In the genomic region with DNA sequence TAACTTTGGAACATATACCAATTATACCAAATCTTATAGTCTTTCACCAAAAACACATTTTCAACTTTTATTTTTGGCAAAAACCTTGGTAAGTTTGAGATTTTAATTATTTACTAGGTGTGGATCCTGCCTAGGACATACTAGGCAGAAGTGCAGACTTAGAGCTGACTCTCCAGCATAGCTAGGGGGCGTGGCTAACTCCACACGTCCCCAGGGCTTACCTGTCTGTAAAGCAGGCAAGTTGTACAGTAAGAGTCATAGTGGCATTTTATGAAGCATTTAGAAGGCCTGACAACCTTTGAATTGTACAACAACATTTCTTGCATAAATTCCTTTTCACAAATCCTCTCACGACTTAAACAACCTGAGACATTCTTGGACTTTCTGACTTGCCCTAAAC, we compare ENCODE assay signal across 23 cellular contexts. TPM values are rescaled to one million over a fixed set of nuclear protein-coding genes. Genes with fewer than 3 reads are reported as not detected.
DNase-seq lines count a peak whose midpoint lies in the region; ATAC-seq and TF ChIP-seq lines count a peak whose summit lies in the region.
"Had no signal": no experiment of that assay in that cellular context is flagged by ENCODE, and none has a peak within 500 bp of the region (broad histone marks: within the 10 kb centered on the region; RNA-seq: fewer than 3 reads in every experiment).

No MANE protein-coding gene starts in this region.

- no peaks in the 10 kb centered on the region for H3K9me2 ChIP-seq in Karpas-422 (replicated peaks; ENCODE audit: insufficient read depth, low read length)

- no peak overlapping the region for H2AFZ ChIP-seq in Karpas-422 (ENCODE audit: low read length)
- H2AFZ ChIP-seq: GM23248 had no signal

- H3K4me1 ChIP-seq in Karpas-422 (ENCODE audit: low read length) (peaks cover 5% of the 10 kb centered on the region), RWPE2 (ENCODE audit: insufficient read depth, poor library complexity, severe bottlenecking) (no peaks in the 10 kb centered on the region)
- H3K4me1 ChIP-seq: A549; BE2C; BLaER1 treated with 17β-estradiol and CSF1 and Interleukin-3, amounts not matched to agents 10 nM and 100 nM had no signal

- intact Hi-C loops in left ventricle myocardium superior (cut with micrococcal nuclease) = no loop called here

- ATAC-seq in RWPE2 (ENCODE audit: low read depth) (0 out of 3 replicates have a peak, but pooled peaks have one; percentile 46), left ventricle myocardium superior (no peak), HG02571 (IDR thresholded peaks at IDR 0.05; ENCODE audit: unreplicated experiment) (no peak), omental fat pad (ENCODE audit: low FRiP score) (no peak)
- ATAC-seq: A549, GM12878 had no signal

- H3K9me3 ChIP-seq in Karpas-422 (ENCODE audit: low read length) = no peaks in the 10 kb centered on the region
- no peaks in the 10 kb centered on the region for H3K9me3 ChIP-seq in RWPE2 (ENCODE audit: severe bottlenecking)
- H3K9me3 ChIP-seq: A549, BE2C had no signal

- H4K20me1 ChIP-seq in Karpas-422 (ENCODE audit: insufficient read depth, low read depth, low read length) = no peaks in the 10 kb centered on the region
- H4K20me1 ChIP-seq: BLaER1 treated with 17β-estradiol and CSF1 and Interleukin-3, amounts not matched to agents 10 nM and 100 nM had no signal

- H3K4me2 ChIP-seq in Karpas-422 (ENCODE audit: low read depth, low read length, poor library complexity, severe bottlenecking) = no peak overlapping the region
- H3K4me2 ChIP-seq: A549; BLaER1 treated with 17β-estradiol and CSF1 and Interleukin-3, amounts not matched to agents 10 nM and 100 nM had no signal

- H3K4me3 ChIP-seq in Karpas-422 (ENCODE audit: low read length) (no peak overlapping the region), RWPE2 (ENCODE audit: severe bottlenecking) (no peak overlapping the region), epithelial cell of esophagus (ENCODE audit: low read length) (no peak overlapping the region)
- H3K4me3 ChIP-seq: A549; BLaER1 treated with 17β-estradiol and CSF1 and Interleukin-3, amounts not matched to agents 10 nM and 100 nM; GM12878; GM23248 had no signal

- no peak overlapping the region for H3K9ac ChIP-seq in Karpas-422 (ENCODE audit: low read length)
- H3K9ac ChIP-seq: BLaER1 treated with 17β-estradiol and CSF1 and Interleukin-3, amounts not matched to agents 10 nM and 100 nM; GM23248 had no signal

- no peaks in the 10 kb centered on the region for H3K36me3 ChIP-seq in Karpas-422 (ENCODE audit: insufficient read depth, low read length)
- no peaks in the 10 kb centered on the region for H3K36me3 ChIP-seq in RWPE2 (ENCODE audit: low read depth)
- H3K36me3 ChIP-seq: BE2C; BLaER1 treated with 17β-estradiol and CSF1 and Interleukin-3, amounts not matched to agents 10 nM and 100 nM had no signal

- no peaks in the 10 kb centered on the region for H3K79me2 ChIP-seq in Karpas-422 (ENCODE audit: low read length)

- no peak overlapping the region for H3K27ac ChIP-seq in Karpas-422 (ENCODE audit: low read length)
- H3K27ac ChIP-seq in RWPE2 (ENCODE audit: poor library complexity, severe bottlenecking) = no peak overlapping the region
- H3K27ac ChIP-seq: A549; BLaER1 treated with 17β-estradiol and CSF1 and Interleukin-3, amounts not matched to agents 10 nM and 100 nM; GM23248 had no signal

- H3K27me3 ChIP-seq in Karpas-422 (ENCODE audit: low read length) (no peaks in the 10 kb centered on the region), RWPE2 (ENCODE audit: insufficient read depth, poor library complexity, severe bottlenecking) (no peaks in the 10 kb centered on the region)
- H3K27me3 ChIP-seq: BLaER1 treated with 17β-estradiol and CSF1 and Interleukin-3, amounts not matched to agents 10 nM and 100 nM had no signal

- peak; percentile 62 for DNase-seq in Karpas-422
- DNase-seq in RWPE2 (ENCODE audit: low spot score) = no peak
- DNase-seq in epithelial cell of esophagus (ENCODE audit: low read depth) = peak; percentile 24
- peak; percentile 4 for DNase-seq in mesenteric fat pad (ENCODE audit: low spot score)
- DNase-seq in left ventricle myocardium superior = no peak
- DNase-seq in omental fat pad (ENCODE audit: low spot score) = no peak
- DNase-seq: 8988T; ACHN; AML-193; BE2C; CD4-positive, alpha-beta T cell; CD8-positive, alpha-beta memory T cell; DMS 273 treated with DMSO at 0.1 percent for 48 hours; DMS79; EL; GDM1; GM23248; H7; HCEC 1CT had no signal

- TF ChIP-seq CTCF in RWPE2 (IDR thresholded peaks at IDR 0.05; ENCODE audit: poor library complexity, severe bottlenecking) (no peak), epithelial cell of esophagus (IDR thresholded peaks at IDR 0.05; ENCODE audit: insufficient read depth, low read depth, low read length, missing control alignments) (no peak), omental fat pad (IDR thresholded peaks at IDR 0.05) (no peak)

RNA-seq across cellular contexts. Expression of a gene that starts 19.2 kb away (rescaled TPM):
- total RNA-seq in Karpas-422 (2014; rRNA removed; shearing (Covaris generic); ENCODE audit: low replicate concordance) = 19.4 and 37.4 TPM in 2 replicates
- 42.8 TPM for total RNA-seq in mesenteric fat pad
- total RNA-seq in left ventricle myocardium superior = 62.7 TPM
- 10 to 100 TPM; 25.4 to 62.1 (median 33.8) TPM for total RNA-seq in omental fat pad

RNA-seq across cellular contexts. Expression of a gene that starts 43.9 kb away (rescaled TPM):
- 12.8 and 23.4 TPM in 2 replicates for total RNA-seq in Karpas-422 (2014; rRNA removed; shearing (Covaris generic); ENCODE audit: low replicate concordance)
- total RNA-seq in mesenteric fat pad = 21.4 TPM
- total RNA-seq in left ventricle myocardium superior = 34.6 TPM
- total RNA-seq in omental fat pad = 10 to 100 TPM; 12.2 to 20.5 (median 16.5) TPM

Comparison
In these comparisons a context has a peak if more than half of its experiments do, and no peak if none do; other contexts are left out.
1. DNase-seq: peak in Karpas-422 (single experiment), epithelial cell of esophagus (single experiment) and mesenteric fat pad (single experiment); none in RWPE2 (single experiment), left ventricle myocardium superior (single experiment) and omental fat pad (single experiment).